In the genomic region with DNA sequence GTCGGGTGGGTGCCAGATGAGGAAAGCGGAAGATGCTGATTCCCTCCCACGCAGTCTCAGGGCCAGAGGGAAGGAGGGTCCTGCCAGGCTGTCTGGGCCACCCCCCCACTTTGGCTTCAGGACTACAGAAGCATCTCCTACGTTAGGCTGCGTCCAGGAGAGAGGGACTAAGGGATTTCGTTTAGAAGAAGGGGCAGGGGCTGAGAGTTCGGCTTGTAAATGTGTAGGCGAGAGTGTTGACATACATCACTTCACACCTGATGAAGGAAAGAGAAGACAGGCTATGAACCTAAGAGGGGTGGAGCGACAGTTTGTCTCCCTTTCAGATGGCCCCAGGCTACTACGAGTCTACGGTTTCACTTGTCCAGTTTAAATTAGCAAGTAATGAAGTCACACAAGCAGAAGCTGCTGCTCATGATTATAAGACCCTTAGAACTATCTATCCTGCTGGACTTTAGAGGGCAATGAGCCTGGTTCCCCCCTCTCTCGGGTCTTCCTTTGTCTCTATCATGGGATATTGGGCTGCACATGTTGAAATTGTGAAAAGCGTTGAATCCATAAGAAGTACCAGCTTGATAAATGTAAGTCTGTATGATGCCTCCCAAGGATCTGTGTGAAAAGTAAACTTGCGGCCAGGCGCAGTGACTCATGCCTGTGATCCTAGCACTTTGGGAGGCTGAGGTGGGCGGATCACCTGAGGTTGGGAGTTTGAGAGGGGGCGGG, we compare ENCODE assay signal across 12 cellular contexts.
DNase-seq lines count a peak whose midpoint lies in the region; ATAC-seq and TF ChIP-seq lines count a peak whose summit lies in the region.
"Had no signal": no experiment of that assay in that cellular context is flagged by ENCODE, and none has a peak within 500 bp of the region (broad histone marks: within the 10 kb centered on the region; RNA-seq: fewer than 3 reads in every experiment).

No MANE protein-coding gene starts in this region.

- POLR2A ChIA-PET in AG04450 (lab: Yijun Ruan, JAX) = interaction anchor here (0.9 to 1.4 kb wide), 2 partner anchors 16 to 19 kb away, joined by 3 to 5 read pairs; no protein-coding TSS in a partner anchor

- no peaks in the 10 kb centered on the region for H3K36me3 Mint-ChIP-seq in neural crest cell (ENCODE audit: low read depth)
- no peaks in the 10 kb centered on the region for H3K36me3 Mint-ChIP-seq in activated naive CD4-positive, alpha-beta T cell treated with anti-CD3 and anti-CD28 coated beads, Interleukin-2, amount 50 U/mL, for 72 hours

- peaks cover 2% of the 10 kb centered on the region for H3K27me3 Mint-ChIP-seq in neural crest cell (ENCODE audit: low read depth)

- H3K4me1 Mint-ChIP-seq in neural crest cell = peaks cover 71% of the 10 kb centered on the region

- CTCF ChIA-PET in AG04450 (lab: Charles Lee) = interaction anchor here (0.6 kb wide), 1 partner anchor 34 kb away, joined by 5 read pairs; no protein-coding TSS in a partner anchor

- no peak overlapping the region for H3K27ac Mint-ChIP-seq in neural crest cell (ENCODE audit: unreplicated experiment)
- peak overlapping the region in 1 of 2 donors; percentile 61 for H3K27ac Mint-ChIP-seq in activated naive CD4-positive, alpha-beta T cell treated with anti-CD3 and anti-CD28 coated beads, Interleukin-2, amount 50 U/mL, for 72 hours
- H3K27ac Mint-ChIP-seq: T-helper 2 cell treated with Interferon-gamma antibody and Interleukin-4, amounts not matched to agents 5 μg/mL and 100 μg/mL, for 36 hours had no signal

- DNase-seq in AG04450 (ENCODE audit: low read depth, low spot score) = peak; percentile 33
- DNase-seq in NCI-H69 (lab: John Stamatoyannopoulos, UW) = peak; percentile 41
- no peak for DNase-seq in esophagus squamous epithelium (lab: John Stamatoyannopoulos, UW)
- no peak for DNase-seq in neural crest cell (ENCODE audit: low read depth, low spot score)
- DNase-seq in DMS114 treated with DMSO at 0.1 percent for 48 hours (lab: John Stamatoyannopoulos, UW; ENCODE audit: unreplicated experiment) = no peak
- no peak for DNase-seq in cerebellar nuclear complex (lab: John Stamatoyannopoulos, UW)
- DNase-seq in activated naive CD4-positive, alpha-beta T cell treated with anti-CD3 and anti-CD28 coated beads, Interleukin-2, amount 50 U/mL, for 72 hours (ENCODE audit: low spot score in 2 of 2) = no peak
- DNase-seq: GOT3 had no signal

- intact Hi-C loops in esophagus squamous epithelium (cut with DNase I) = loop anchor here (10.0 kb wide), 1 partner anchor 85 kb away; no protein-coding TSS in a partner anchor

- H3K27me3 ChIP-seq in AG04450 (ENCODE audit: control insufficient read depth, insufficient read depth, low read length) = no peaks in the 10 kb centered on the region
- no peaks in the 10 kb centered on the region for H3K27me3 ChIP-seq in esophagus squamous epithelium
- H3K27me3 ChIP-seq: BE2C had no signal

- H3K36me3 ChIP-seq in esophagus squamous epithelium = no peaks in the 10 kb centered on the region
- H3K36me3 ChIP-seq: BE2C had no signal

- WGBS in esophagus squamous epithelium, 2 donors = 53 to 60% methylated on average over 12 to 16 of the region's 17 CpGs

- H3K9me3 Mint-ChIP-seq in neural crest cell = no peaks in the 10 kb centered on the region
- H3K9me3 Mint-ChIP-seq in activated naive CD4-positive, alpha-beta T cell treated with anti-CD3 and anti-CD28 coated beads, Interleukin-2, amount 50 U/mL, for 72 hours = no peaks in the 10 kb centered on the region
- H3K9me3 Mint-ChIP-seq: T-helper 2 cell treated with Interferon-gamma antibody and Interleukin-4, amounts not matched to agents 5 μg/mL and 100 μg/mL, for 36 hours had no signal

- H3K4me3 ChIP-seq in AG04450 (ENCODE audit: low read depth, low read length) = no peak overlapping the region
- peak overlapping the region in 1 of 4 donors; percentile 19 for H3K4me3 ChIP-seq in esophagus squamous epithelium
- H3K4me3 ChIP-seq: mucosa of descending colon had no signal

- no peak for TF ChIP-seq POLR2A in esophagus squamous epithelium (IDR thresholded peaks at IDR 0.05)

- no peak for ATAC-seq in activated naive CD4-positive, alpha-beta T cell treated with anti-CD3 and anti-CD28 coated beads, Interleukin-2, amount 50 U/mL, for 72 hours
- ATAC-seq in GM21381 (IDR thresholded peaks at IDR 0.05; ENCODE audit: unreplicated experiment) = no peak

- TF ChIP-seq CTCF in AG04450 (IDR thresholded peaks at IDR 0.05; ENCODE audit: low read depth, low read length) (no peak), esophagus squamous epithelium (IDR thresholded peaks at IDR 0.05) (no peak), neural crest cell (conservative IDR thresholded peaks at IDR 0.05) (no peak)

- H3K27ac ChIP-seq in AG04450 (ENCODE audit: low read depth, low read length) (peak overlapping the region; percentile 61), esophagus squamous epithelium (peak overlapping the region; percentile 72 to 90 (median 86))

- peaks cover 40 to 100% (median 78%) of the 10 kb centered on the region in 3 donors for H3K4me1 ChIP-seq in esophagus squamous epithelium

- H3K4me3 Mint-ChIP-seq in neural crest cell = peak overlapping the region; percentile 55
- H3K4me3 Mint-ChIP-seq: T-helper 2 cell treated with Interferon-gamma antibody and Interleukin-4, amounts not matched to agents 5 μg/mL and 100 μg/mL, for 36 hours had no signal

- H3K9me3 ChIP-seq in AG04450 (ENCODE audit: control insufficient read depth, insufficient read depth, low read length) (no peaks in the 10 kb centered on the region), esophagus squamous epithelium (no peaks in the 10 kb centered on the region)
- H3K9me3 ChIP-seq: BE2C, mucosa of descending colon had no signal

Comparison
In these comparisons a context has a peak if more than half of its experiments do, and no peak if none do; other contexts are left out.
1. DNase-seq: peak in AG04450 (single experiment) and NCI-H69 (single experiment); none in esophagus squamous epithelium (single experiment), neural crest cell (single experiment), DMS114 treated with DMSO at 0.1 percent for 48 hours (single experiment), cerebellar nuclear complex (0 of 2) and activated naive CD4-positive, alpha-beta T cell treated with anti-CD3 and anti-CD28 coated beads, Interleukin-2, amount 50 U/mL, for 72 hours (0 of 2).